ENCODE assay signal across 1 cellular context in the genomic region with DNA sequence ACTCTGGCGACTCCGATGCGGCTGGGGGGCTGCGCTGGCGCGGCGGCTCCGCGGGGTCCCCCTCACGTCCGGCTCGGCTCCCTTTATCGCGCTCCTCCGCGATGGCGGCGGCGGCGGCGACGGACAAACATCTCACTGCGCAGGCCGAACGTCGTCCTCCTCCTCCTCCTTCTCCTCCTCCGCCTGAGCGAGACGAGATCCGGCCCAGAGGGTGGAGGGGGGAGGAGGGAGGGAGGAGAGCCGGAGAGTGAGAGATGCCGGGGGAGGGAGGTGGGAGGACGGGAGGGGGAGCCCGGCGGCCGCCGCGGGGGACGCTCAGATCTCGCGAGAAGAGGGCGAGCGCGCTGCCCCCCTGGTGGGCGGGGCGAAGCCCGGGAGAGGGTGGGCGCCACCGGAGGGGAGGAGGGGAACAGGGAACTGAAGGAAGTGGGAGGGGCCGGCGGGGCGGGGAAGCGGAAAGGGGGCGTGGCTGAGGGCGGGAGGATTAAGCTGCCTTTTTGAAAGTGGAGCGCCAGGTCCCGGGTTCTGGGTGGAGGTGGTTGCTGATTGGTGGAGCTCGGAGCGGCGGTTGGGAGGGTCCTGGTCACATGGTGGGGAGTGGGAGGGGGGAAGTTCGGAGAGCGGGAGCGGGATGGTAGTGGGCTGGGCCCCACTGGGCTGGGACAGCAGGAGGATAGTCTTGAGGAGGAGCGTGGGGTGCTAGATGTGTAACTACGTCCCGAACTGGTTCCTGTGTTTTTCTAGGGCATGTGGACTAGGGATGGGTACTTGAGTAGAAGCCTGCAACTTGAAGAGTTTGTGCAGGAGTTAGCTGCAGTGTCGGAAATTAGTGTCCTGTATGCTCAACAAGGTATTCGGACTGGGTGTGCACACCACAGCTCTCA.
TF ChIP-seq lines count a peak whose summit lies in the region.

A gene (minus strand): TSS at position 159 of the 884 bp plus-strand sequence. CDS start 354 bp downstream, outside the sequence.

TF ChIP-seq in SK-N-SH, 30 proteins besides CTCF, POLR2A, EP300 and RAD21 (continued from another document):
- TF ChIP-seq, protein P1, sequence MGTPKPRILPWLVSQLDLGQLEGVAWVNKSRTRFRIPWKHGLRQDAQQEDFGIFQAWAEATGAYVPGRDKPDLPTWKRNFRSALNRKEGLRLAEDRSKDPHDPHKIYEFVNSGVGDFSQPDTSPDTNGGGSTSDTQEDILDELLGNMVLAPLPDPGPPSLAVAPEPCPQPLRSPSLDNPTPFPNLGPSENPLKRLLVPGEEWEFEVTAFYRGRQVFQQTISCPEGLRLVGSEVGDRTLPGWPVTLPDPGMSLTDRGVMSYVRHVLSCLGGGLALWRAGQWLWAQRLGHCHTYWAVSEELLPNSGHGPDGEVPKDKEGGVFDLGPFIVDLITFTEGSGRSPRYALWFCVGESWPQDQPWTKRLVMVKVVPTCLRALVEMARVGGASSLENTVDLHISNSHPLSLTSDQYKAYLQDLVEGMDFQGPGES (IDR thresholded peaks at IDR 0.05; ENCODE audit: low read depth, low read length), result no peak
- TF ChIP-seq RFX5 (IDR thresholded peaks at IDR 0.05; ENCODE audit: low read length) (no peak; the same call in 1 of the 2 replicates), FOXJ3 (CRISPR knock-in tag; IDR thresholded peaks at IDR 0.05) (no peak), TEAD4 (IDR thresholded peaks at IDR 0.05; ENCODE audit: borderline replicate concordance, insufficient read depth) (no peak), POLR2AphosphoS5 (IDR thresholded peaks at IDR 0.05; ENCODE audit: low read depth, low read length) (peak; percentile 91), MEF2A (IDR thresholded peaks at IDR 0.05; ENCODE audit: borderline replicate concordance, low read depth) (no peak), NFIC (IDR thresholded peaks at IDR 0.05; ENCODE audit: borderline replicate concordance) (no peak), SMC3 (IDR thresholded peaks at IDR 0.05; ENCODE audit: low read depth, low read length) (no peak), MXI1 (IDR thresholded peaks at IDR 0.05; ENCODE audit: low read depth, low read length) (peak; percentile 86), RXRA (IDR thresholded peaks at IDR 0.05; ENCODE audit: borderline replicate concordance, low read depth) (no peak), FOSL2 (IDR thresholded peaks at IDR 0.05; ENCODE audit: borderline replicate concordance, low read depth) (no peak), SIN3A (IDR thresholded peaks at IDR 0.05; ENCODE audit: borderline replicate concordance, low read depth, low read length) (peak; percentile 74; the same call in 1 of the 2 replicates)
- TF ChIP-seq, protein P2, sequence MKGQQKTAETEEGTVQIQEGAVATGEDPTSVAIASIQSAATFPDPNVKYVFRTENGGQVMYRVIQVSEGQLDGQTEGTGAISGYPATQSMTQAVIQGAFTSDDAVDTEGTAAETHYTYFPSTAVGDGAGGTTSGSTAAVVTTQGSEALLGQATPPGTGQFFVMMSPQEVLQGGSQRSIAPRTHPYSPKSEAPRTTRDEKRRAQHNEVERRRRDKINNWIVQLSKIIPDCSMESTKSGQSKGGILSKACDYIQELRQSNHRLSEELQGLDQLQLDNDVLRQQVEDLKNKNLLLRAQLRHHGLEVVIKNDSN (IDR thresholded peaks at IDR 0.05; ENCODE audit: borderline replicate concordance, low read depth), result peak; percentile 94
- TF ChIP-seq, protein P3, sequence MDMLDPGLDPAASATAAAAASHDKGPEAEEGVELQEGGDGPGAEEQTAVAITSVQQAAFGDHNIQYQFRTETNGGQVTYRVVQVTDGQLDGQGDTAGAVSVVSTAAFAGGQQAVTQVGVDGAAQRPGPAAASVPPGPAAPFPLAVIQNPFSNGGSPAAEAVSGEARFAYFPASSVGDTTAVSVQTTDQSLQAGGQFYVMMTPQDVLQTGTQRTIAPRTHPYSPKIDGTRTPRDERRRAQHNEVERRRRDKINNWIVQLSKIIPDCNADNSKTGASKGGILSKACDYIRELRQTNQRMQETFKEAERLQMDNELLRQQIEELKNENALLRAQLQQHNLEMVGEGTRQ (IDR thresholded peaks at IDR 0.05; ENCODE audit: borderline replicate concordance, low read depth, low read length), result peak; percentile 80
